In the genomic region with DNA sequence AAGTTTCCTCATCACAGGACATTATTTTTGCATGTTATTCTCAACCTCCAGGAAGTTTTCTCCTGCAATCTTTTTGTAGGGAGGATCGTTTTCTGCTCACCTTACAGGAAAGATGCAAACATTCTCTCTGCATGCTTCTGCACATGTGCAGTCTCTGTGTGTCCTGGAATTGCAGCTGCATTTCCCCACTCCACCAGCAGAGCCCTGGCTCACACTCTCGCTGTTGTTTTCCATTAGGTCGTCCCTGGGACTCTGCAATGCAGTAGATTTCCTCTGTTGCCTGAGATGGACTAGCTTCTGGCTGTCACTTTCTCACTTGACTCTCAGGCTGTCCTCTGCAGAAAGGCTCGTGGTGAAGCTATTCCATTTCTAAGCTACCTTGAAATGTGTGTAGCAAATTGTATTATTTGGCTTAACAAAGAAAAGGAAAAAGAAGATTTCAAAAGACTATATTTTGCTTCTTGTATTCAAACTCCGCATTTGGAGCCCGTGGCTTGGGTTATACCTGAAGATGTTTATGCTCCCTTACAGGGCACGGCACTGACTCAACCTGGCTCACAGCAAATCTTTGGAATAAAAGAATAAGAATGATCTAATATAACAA, we compare ENCODE assay signal across 8 cellular contexts.
DNase-seq lines count a peak whose midpoint lies in the region; ATAC-seq, FAIRE-seq and TF ChIP-seq lines count a peak whose summit lies in the region.

No MANE protein-coding gene starts in this region.

- H3K9me3 Mint-ChIP-seq in activated CD8-positive, alpha-beta memory T cell treated with anti-CD3 and anti-CD28 coated beads, Interleukin-2, amount 10 ng/mL, durations not matched to agents 7 days and 5 days (ENCODE audit: low read depth): peaks cover under 1% of the 10 kb centered on the region
- H3K9me3 Mint-ChIP-seq in activated CD4-positive, alpha-beta T cell treated with anti-CD3 and anti-CD28 coated beads, Interleukin-2, amount 10 ng/mL, durations not matched to agents 24 days and 14 days: no peaks in the 10 kb centered on the region

- H3K9ac ChIP-seq in DND-41 (ENCODE audit: low read depth, low read length) (no peak overlapping the region), keratinocyte (ENCODE audit: control insufficient read depth, extremely low read depth, insufficient read depth, low read length) (no peak overlapping the region)

- no peak overlapping the region for H3K27ac ChIP-seq in DND-41 (ENCODE audit: low read length)
- no peak overlapping the region for H3K27ac ChIP-seq in keratinocyte (ENCODE audit: control insufficient read depth, insufficient read depth, low read length)

- no peaks in the 10 kb centered on the region for H3K4me1 ChIP-seq in DND-41 (ENCODE audit: insufficient read depth, low read length)
- no peaks in the 10 kb centered on the region for H3K4me1 ChIP-seq in keratinocyte (ENCODE audit: control insufficient read depth, extremely low read depth, insufficient read depth, low read length)

- no peaks in the 10 kb centered on the region for H3K27me3 Mint-ChIP-seq in activated CD8-positive, alpha-beta memory T cell treated with anti-CD3 and anti-CD28 coated beads, Interleukin-2, amount 10 ng/mL, durations not matched to agents 7 days and 5 days
- H3K27me3 Mint-ChIP-seq in activated CD4-positive, alpha-beta T cell treated with anti-CD3 and anti-CD28 coated beads, Interleukin-2, amount 10 ng/mL, durations not matched to agents 24 days and 14 days: no peaks in the 10 kb centered on the region

- H2AFZ ChIP-seq in DND-41 (ENCODE audit: low read depth, low read length): no peak overlapping the region
- no peak overlapping the region for H2AFZ ChIP-seq in keratinocyte (ENCODE audit: control insufficient read depth, low read length)

- H3K36me3 ChIP-seq in DND-41 (ENCODE audit: insufficient read depth, low read length): no peaks in the 10 kb centered on the region
- no peaks in the 10 kb centered on the region for H3K36me3 ChIP-seq in keratinocyte (ENCODE audit: control insufficient read depth in 2 of 2, extremely low read depth in 1 of 2, insufficient read depth in 2 of 2, low read length in 2 of 2)

- H3K27me3 ChIP-seq in DND-41 (ENCODE audit: insufficient read depth, low read length, poor library complexity): no peaks in the 10 kb centered on the region
- H3K27me3 ChIP-seq in keratinocyte (ENCODE audit: control insufficient read depth, extremely low read depth, insufficient read depth, low read length): no peaks in the 10 kb centered on the region

- H4K20me1 ChIP-seq in DND-41 (ENCODE audit: insufficient read depth, low read length): no peaks in the 10 kb centered on the region
- no peaks in the 10 kb centered on the region for H4K20me1 ChIP-seq in keratinocyte (ENCODE audit: control insufficient read depth, extremely low read depth, insufficient read depth, low read length)

- H3K4me3 ChIP-seq in DND-41 (ENCODE audit: low read depth in 1 of 2, low read length in 2 of 2) (no peak overlapping the region), keratinocyte (ENCODE audit: control insufficient read depth in 2 of 3, extremely low read depth in 1 of 3, insufficient read depth in 2 of 3, low read depth in 1 of 3, low read length in 3 of 3) (no peak overlapping the region)

- H3K79me2 ChIP-seq in DND-41 (ENCODE audit: insufficient read depth, low read length) (no peaks in the 10 kb centered on the region), keratinocyte (ENCODE audit: control insufficient read depth, insufficient read depth, low read length) (no peaks in the 10 kb centered on the region)

- H3K4me1 Mint-ChIP-seq in activated CD8-positive, alpha-beta memory T cell treated with anti-CD3 and anti-CD28 coated beads, Interleukin-2, amount 10 ng/mL, durations not matched to agents 7 days and 5 days: no peaks in the 10 kb centered on the region
- no peaks in the 10 kb centered on the region for H3K4me1 Mint-ChIP-seq in activated CD4-positive, alpha-beta T cell treated with anti-CD3 and anti-CD28 coated beads, Interleukin-2, amount 10 ng/mL, durations not matched to agents 24 days and 14 days

- H3K9me1 ChIP-seq in keratinocyte (ENCODE audit: control insufficient read depth, extremely low read depth, insufficient read depth, low read length): no peaks in the 10 kb centered on the region

- ATAC-seq in DND-41 (ENCODE audit: insufficient read depth, low read depth) (no peak), GM21367 (IDR thresholded peaks at IDR 0.05; ENCODE audit: unreplicated experiment) (peak; percentile 86), HG03565 (IDR thresholded peaks at IDR 0.05; ENCODE audit: unreplicated experiment) (peak; percentile 86)
- ATAC-seq in activated CD8-positive, alpha-beta memory T cell treated with anti-CD3 and anti-CD28 coated beads, Interleukin-2, amount 10 ng/mL, durations not matched to agents 7 days and 5 days: no peak

- H3K9me3 ChIP-seq in DND-41 (ENCODE audit: insufficient read depth, low read length, severe bottlenecking) (no peaks in the 10 kb centered on the region), keratinocyte (ENCODE audit: control insufficient read depth, low read depth, low read length) (no peaks in the 10 kb centered on the region)

- no peaks in the 10 kb centered on the region for H3K36me3 Mint-ChIP-seq in activated CD8-positive, alpha-beta memory T cell treated with anti-CD3 and anti-CD28 coated beads, Interleukin-2, amount 10 ng/mL, durations not matched to agents 7 days and 5 days
- no peaks in the 10 kb centered on the region for H3K36me3 Mint-ChIP-seq in activated CD4-positive, alpha-beta T cell treated with anti-CD3 and anti-CD28 coated beads, Interleukin-2, amount 10 ng/mL, durations not matched to agents 24 days and 14 days (ENCODE audit: low read depth)

- DNase-seq in DND-41 (no peak), anterior cingulate cortex (lab: John Stamatoyannopoulos, UW) (peak in 32 of 58 donors; percentile 0 to 54 (median 10)), keratinocyte (ENCODE audit: low read depth, low spot score) (no peak)
- no peak for DNase-seq in activated CD8-positive, alpha-beta memory T cell treated with anti-CD3 and anti-CD28 coated beads, Interleukin-2, amount 10 ng/mL, durations not matched to agents 7 days and 5 days
- DNase-seq in stimulated activated CD4-positive, alpha-beta T cell treated with anti-CD3 and anti-CD28 coated beads, Interleukin-1b, Interleukin-23, amount 100 ng/mL, for 48 hours: no peak
- DNase-seq in activated CD4-positive, alpha-beta T cell treated with anti-CD3 and anti-CD28 coated beads, Interleukin-2, amount 10 ng/mL, durations not matched to agents 24 days and 14 days: no peak

- CTCF ChIA-PET in activated CD8-positive, alpha-beta memory T cell treated with anti-CD3 and anti-CD28 coated beads, Interleukin-2, amount 10 ng/mL, durations not matched to agents 7 days and 5 days (lab: Charles Lee): no interaction called here

- peak; percentile 92 for FAIRE-seq in keratinocyte (lab: Jason Lieb, UNC)

- dilution Hi-C loops in keratinocyte (cut with MboI; ENCODE audit: extremely low pct_ligation_motif_present, low sequenced_read_pairs): no loop called here

- intact Hi-C loops in activated CD4-positive, alpha-beta T cell treated with anti-CD3 and anti-CD28 coated beads, Interleukin-2, amount 10 ng/mL, durations not matched to agents 24 days and 14 days (cut with micrococcal nuclease): no loop called here

- no peak overlapping the region for H3K4me3 Mint-ChIP-seq in activated CD8-positive, alpha-beta memory T cell treated with anti-CD3 and anti-CD28 coated beads, Interleukin-2, amount 10 ng/mL, durations not matched to agents 7 days and 5 days
- H3K4me3 Mint-ChIP-seq in activated CD4-positive, alpha-beta T cell treated with anti-CD3 and anti-CD28 coated beads, Interleukin-2, amount 10 ng/mL, durations not matched to agents 24 days and 14 days: no peak overlapping the region

- TF ChIP-seq CTCF in DND-41 (IDR thresholded peaks at IDR 0.05; ENCODE audit: borderline replicate concordance, extremely low read depth, low read length, poor library complexity, severe bottlenecking): peak; percentile 32
- peak; percentile 70 to 84 (median 83) for TF ChIP-seq CTCF in keratinocyte (optimal IDR thresholded peaks at IDR 0.05 in 1 of 3, IDR thresholded peaks at IDR 0.05 in 1 of 3, conservative IDR thresholded peaks at IDR 0.05 in 1 of 3; ENCODE audit: extremely low read depth in 1 of 3, insufficient read depth in 2 of 3, low read length in 3 of 3)

- H3K4me2 ChIP-seq in DND-41 (ENCODE audit: insufficient read depth, low read length): no peak overlapping the region
- no peak overlapping the region for H3K4me2 ChIP-seq in keratinocyte (ENCODE audit: control insufficient read depth, extremely low read depth, insufficient read depth, low read depth, low read length)

- H3K27ac Mint-ChIP-seq in activated CD8-positive, alpha-beta memory T cell treated with anti-CD3 and anti-CD28 coated beads, Interleukin-2, amount 10 ng/mL, durations not matched to agents 7 days and 5 days: no peak overlapping the region
- no peak overlapping the region for H3K27ac Mint-ChIP-seq in activated CD4-positive, alpha-beta T cell treated with anti-CD3 and anti-CD28 coated beads, Interleukin-2, amount 10 ng/mL, durations not matched to agents 24 days and 14 days

Comparison
In these comparisons a context has a peak if more than half of its experiments do, and no peak if none do; other contexts are left out.
1. ATAC-seq: peak in GM21367 (single experiment) and HG03565 (single experiment); none in DND-41 (single experiment) and activated CD8-positive, alpha-beta memory T cell treated with anti-CD3 and anti-CD28 coated beads, Interleukin-2, amount 10 ng/mL, durations not matched to agents 7 days and 5 days (single experiment).
2. DNase-seq: peak in anterior cingulate cortex (32 of 58); none in DND-41 (single experiment), keratinocyte (single experiment), activated CD8-positive, alpha-beta memory T cell treated with anti-CD3 and anti-CD28 coated beads, Interleukin-2, amount 10 ng/mL, durations not matched to agents 7 days and 5 days (single experiment), stimulated activated CD4-positive, alpha-beta T cell treated with anti-CD3 and anti-CD28 coated beads, Interleukin-1b, Interleukin-23, amount 100 ng/mL, for 48 hours (single experiment) and activated CD4-positive, alpha-beta T cell treated with anti-CD3 and anti-CD28 coated beads, Interleukin-2, amount 10 ng/mL, durations not matched to agents 24 days and 14 days (single experiment).